12 cellular contexts compared by ENCODE assay signal in the genomic region with DNA sequence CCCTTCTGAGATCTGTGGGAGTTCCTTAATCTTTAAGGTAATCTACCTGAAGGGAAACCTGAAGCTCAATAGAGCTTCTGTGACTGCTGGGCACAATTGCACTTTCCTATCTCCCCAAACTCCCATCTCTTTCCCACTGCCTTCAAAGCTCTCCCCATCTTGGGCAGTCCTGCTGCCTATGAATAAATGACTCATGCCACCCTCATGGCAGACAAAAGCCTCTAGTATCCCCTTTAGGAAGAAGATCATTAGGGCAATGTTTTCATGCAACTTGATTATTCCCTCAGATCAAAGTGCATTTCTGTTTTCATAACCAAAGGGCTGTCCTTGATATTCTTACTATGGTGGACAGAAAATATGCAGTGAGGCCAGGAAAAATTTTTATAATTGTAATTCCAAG.
"Had no signal": no experiment of that assay in that cellular context is flagged by ENCODE, and none has a peak within 500 bp of the region (broad histone marks: within the 10 kb centered on the region; RNA-seq: fewer than 3 reads in every experiment).

No MANE protein-coding gene starts in this region.

- ATAC-seq: activated CD4-positive, alpha-beta T cell treated with anti-CD3 and anti-CD28 coated beads for 36 hours; stimulated activated naive B cell treated with anti-CD40 and anti-IgM and Interleukin-4, amounts not matched to agents 10 μg/mL and 1 μg/mL and 100 μg/mL, for 72 hours; upper lobe of right lung had no signal

- H3K27me3 ChIP-seq: dorsolateral prefrontal cortex, upper lobe of right lung had no signal

- H3K4me1 Mint-ChIP-seq: activated CD4-positive, alpha-beta T cell treated with anti-CD3 and anti-CD28 coated beads for 36 hours; nephron progenitor cell; stimulated activated naive B cell treated with anti-CD40 and anti-IgM and Interleukin-4, amounts not matched to agents 10 μg/mL and 1 μg/mL and 100 μg/mL, for 72 hours had no signal

- H3K9me3 ChIP-seq: upper lobe of right lung had no signal

- H3K9me3 Mint-ChIP-seq: nephron progenitor cell; stimulated activated naive B cell treated with anti-CD40 and anti-IgM and Interleukin-4, amounts not matched to agents 10 μg/mL and 1 μg/mL and 100 μg/mL, for 72 hours had no signal

- H3K27ac ChIP-seq: dorsolateral prefrontal cortex, upper lobe of right lung had no signal

- H3K4me3 ChIP-seq: dorsolateral prefrontal cortex, upper lobe of right lung had no signal

- H3K27ac Mint-ChIP-seq: activated CD4-positive, alpha-beta T cell treated with anti-CD3 and anti-CD28 coated beads for 36 hours; activated naive CD8-positive, alpha-beta T cell; nephron progenitor cell; stimulated activated naive B cell treated with anti-CD40 and anti-IgM and Interleukin-4, amounts not matched to agents 10 μg/mL and 1 μg/mL and 100 μg/mL, for 72 hours had no signal

- FAIRE-seq: colon had no signal

- H3K36me3 Mint-ChIP-seq: activated naive CD8-positive, alpha-beta T cell; stimulated activated naive B cell treated with anti-CD40 and anti-IgM and Interleukin-4, amounts not matched to agents 10 μg/mL and 1 μg/mL and 100 μg/mL, for 72 hours had no signal

- H3K27me3 Mint-ChIP-seq: activated naive CD8-positive, alpha-beta T cell; stimulated activated naive B cell treated with anti-CD40 and anti-IgM and Interleukin-4, amounts not matched to agents 10 μg/mL and 1 μg/mL and 100 μg/mL, for 72 hours had no signal

- H3K4me1 ChIP-seq: upper lobe of right lung had no signal

- H3K4me3 Mint-ChIP-seq: activated CD4-positive, alpha-beta T cell treated with anti-CD3 and anti-CD28 coated beads for 36 hours; activated naive CD8-positive, alpha-beta T cell; nephron progenitor cell; stimulated activated naive B cell treated with anti-CD40 and anti-IgM and Interleukin-4, amounts not matched to agents 10 μg/mL and 1 μg/mL and 100 μg/mL, for 72 hours had no signal

- DNase-seq: activated CD4-positive, alpha-beta T cell treated with anti-CD3 and anti-CD28 coated beads for 36 hours; activated CD4-positive, alpha-beta T cell treated with anti-CD3 and anti-CD28 coated beads, Interleukin-2, amount 50 U/mL, for 48 hours; activated gamma-delta T cell treated with Interleukin-2 at 50 U/mL for 16 hours; caudate nucleus; dorsolateral prefrontal cortex; nephron progenitor cell; occipital lobe; posterior cingulate gyrus; stimulated activated naive B cell treated with anti-CD40 and anti-IgM and Interleukin-4, amounts not matched to agents 10 μg/mL and 1 μg/mL and 100 μg/mL, for 72 hours; upper lobe of right lung had no signal

- H3K36me3 ChIP-seq: upper lobe of right lung had no signal
